28 cellular contexts compared by ENCODE assay signal in the genomic region with DNA sequence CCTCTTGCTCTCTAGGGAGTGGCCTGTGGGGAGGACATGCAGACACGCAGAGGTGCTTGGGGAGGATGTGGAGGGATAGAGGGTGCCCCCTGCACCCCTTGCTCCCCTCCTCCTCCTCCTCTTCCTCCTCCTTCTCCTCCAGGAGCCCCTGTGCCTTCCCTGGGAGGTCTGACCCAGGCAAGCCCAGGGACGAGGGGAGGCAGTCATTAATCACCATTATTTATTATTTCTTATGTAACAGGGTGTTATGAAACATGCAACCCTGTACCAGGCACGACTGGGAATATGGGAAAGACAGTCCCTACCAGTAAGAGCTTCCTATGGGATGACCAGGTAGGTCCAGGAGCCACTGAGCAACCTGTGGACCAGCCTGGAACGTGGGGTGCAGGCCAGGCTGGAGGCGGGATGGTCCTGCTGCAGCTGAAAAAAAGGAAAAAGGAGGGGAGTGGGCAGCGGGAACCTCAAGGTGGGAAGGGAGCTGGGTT. TPM values are rescaled to one million over a fixed set of nuclear protein-coding genes. Genes with fewer than 3 reads are reported as not detected.
DNase-seq lines count a peak whose midpoint lies in the region; ATAC-seq and TF ChIP-seq lines count a peak whose summit lies in the region.
"Had no signal": no experiment of that assay in that cellular context is flagged by ENCODE, and none has a peak within 500 bp of the region (broad histone marks: within the 10 kb centered on the region; RNA-seq: fewer than 3 reads in every experiment).

No MANE protein-coding gene starts in this region.

- DNase-seq in NCI-H226 (peak; percentile 50), hepatocyte (ENCODE audit: low spot score) (no peak), omental fat pad (ENCODE audit: low spot score) (no peak), MM.1S (no peak), lower leg skin (ENCODE audit: low spot score in 2 of 2) (no peak), NOMO-1 (lab: John Stamatoyannopoulos, UW; ENCODE audit: unreplicated experiment in 2 of 2) (no peak)
- DNase-seq: activated CD4-positive, alpha-beta T cell treated with anti-CD3 and anti-CD28 coated beads for 4 hours; activated effector memory CD4-positive, alpha-beta T cell treated with Interleukin-2 at 50 U/mL for 16 hours; activated naive CD8-positive, alpha-beta T cell treated with anti-CD3 and anti-CD28 coated beads, Interleukin-2, amount 10 ng/mL, durations not matched to agents 7 days and 5 days; AML-193; CD4-positive, alpha-beta T cell; cortex of kidney; DND-41; effector memory CD4-positive, alpha-beta T cell; GF-D8; Kasumi-1; left lung; MV-4-11; NCI-H1436 treated with DMSO at 0.1 percent for 48 hours; NCI-H345; occipital lobe; substantia nigra; WERI-Rb-1 had no signal

- H3K9me3 ChIP-seq in BLaER1 (no peaks in the 10 kb centered on the region), hepatocyte (ENCODE audit: low read depth) (no peaks in the 10 kb centered on the region), MM.1S (replicated peaks; ENCODE audit: insufficient read depth, low read length) (no peaks in the 10 kb centered on the region)
- H3K9me3 ChIP-seq: left lung had no signal

- H3K9ac ChIP-seq in BLaER1: peak overlapping the region; percentile 38; the same call in 1 of the 2 replicates
- no peak overlapping the region for H3K9ac ChIP-seq in MM.1S (ENCODE audit: low read length)
- H3K9ac ChIP-seq: GM23248 had no signal

- H3K9me2 ChIP-seq in hepatocyte (replicated peaks; ENCODE audit: insufficient read depth) (no peaks in the 10 kb centered on the region), MM.1S (replicated peaks; ENCODE audit: insufficient read depth, low read length) (no peaks in the 10 kb centered on the region)

- H4K20me1 ChIP-seq in BLaER1 (no peaks in the 10 kb centered on the region), hepatocyte (ENCODE audit: insufficient read depth, poor library complexity, severe bottlenecking) (no peaks in the 10 kb centered on the region), MM.1S (ENCODE audit: insufficient read depth, low read length) (no peaks in the 10 kb centered on the region)

- TF ChIP-seq CTCF in hepatocyte (IDR thresholded peaks at IDR 0.05; ENCODE audit: poor library complexity): no peak
- no peak for TF ChIP-seq CTCF in omental fat pad (IDR thresholded peaks at IDR 0.05)
- no peak for TF ChIP-seq CTCF in MM.1S (IDR thresholded peaks at IDR 0.05; ENCODE audit: low read length)
- TF ChIP-seq CTCF in lower leg skin (IDR thresholded peaks at IDR 0.05): no peak

- no peaks in the 10 kb centered on the region for H3F3A ChIP-seq in MM.1S (ENCODE audit: insufficient read depth, low read length)

- 48% methylated on average over 6 of the region's 6 CpGs for WGBS in hepatocyte (ENCODE audit: low lambda C conversion rate, missing lambda C conversion rate)
- 56 to 62% methylated on average over 6 of the region's 6 CpGs for WGBS in lower leg skin, 2 donors

- TF ChIP-seq POLR2A in lower leg skin (IDR thresholded peaks at IDR 0.05): no peak

- intact Hi-C loops in lower leg skin (cut with DNase I; ENCODE audit: low total_unique reads): no loop called here

- H3K36me3 ChIP-seq in BLaER1 (no peaks in the 10 kb centered on the region), hepatocyte (replicated peaks; ENCODE audit: insufficient read depth, low read depth) (no peaks in the 10 kb centered on the region), MM.1S (replicated peaks; ENCODE audit: insufficient read depth, low read length) (no peaks in the 10 kb centered on the region)
- H3K36me3 ChIP-seq: left lung, WERI-Rb-1 had no signal

- H3K4me1 ChIP-seq in BLaER1 (peaks cover 33% of the 10 kb centered on the region), hepatocyte (ENCODE audit: insufficient read depth) (peaks cover 54% of the 10 kb centered on the region), MM.1S (ENCODE audit: low read length) (no peaks in the 10 kb centered on the region)

- H3K4me2 ChIP-seq in BLaER1 (peak overlapping the region; percentile 22; the same call in 1 of the 2 replicates), hepatocyte (no peak overlapping the region), MM.1S (ENCODE audit: low read depth, low read length) (no peak overlapping the region)

- H3K79me2 ChIP-seq in hepatocyte (no peaks in the 10 kb centered on the region), MM.1S (ENCODE audit: low read length) (no peaks in the 10 kb centered on the region)

- H3K27ac ChIP-seq in BLaER1: no peak overlapping the region
- peak overlapping the region; percentile 77 for H3K27ac ChIP-seq in hepatocyte
- H3K27ac ChIP-seq in MM.1S (ENCODE audit: low read length): no peak overlapping the region
- H3K27ac ChIP-seq: GM23248, HL-60, left lung, WERI-Rb-1 had no signal

- no peak overlapping the region for H3K4me3 ChIP-seq in BLaER1
- no peak overlapping the region for H3K4me3 ChIP-seq in hepatocyte
- H3K4me3 ChIP-seq in MM.1S (ENCODE audit: low read length): no peak overlapping the region
- no peak overlapping the region for H3K4me3 ChIP-seq in lower leg skin (ENCODE audit: low read depth, poor library complexity, severe bottlenecking)
- H3K4me3 ChIP-seq: GM23248, left lung had no signal

- H3K27me3 ChIP-seq in BLaER1 (no peaks in the 10 kb centered on the region), hepatocyte (no peaks in the 10 kb centered on the region), MM.1S (replicated peaks; ENCODE audit: insufficient read depth, low read length) (no peaks in the 10 kb centered on the region)
- H3K27me3 ChIP-seq: left lung had no signal

- H2AFZ ChIP-seq in hepatocyte: no peak overlapping the region
- H2AFZ ChIP-seq in MM.1S (ENCODE audit: low read length): no peak overlapping the region
- H2AFZ ChIP-seq: GM23248 had no signal

- ATAC-seq in omental fat pad (ENCODE audit: low FRiP score) (peak; percentile 54), HG02970 (IDR thresholded peaks at IDR 0.05; ENCODE audit: low FRiP score, unreplicated experiment) (no peak)
- ATAC-seq: left lung; stimulated activated memory B cell treated with anti-CD40 and anti-IgM and Interleukin-4, amounts not matched to agents 10 μg/mL and 1 μg/mL and 100 μg/mL, for 72 hours had no signal

RNA-seq across cellular contexts. Expression of gene PGF, which starts 22.5 kb away (rescaled TPM):
- total RNA-seq in hepatocyte (25.0 and 25.2 TPM in 2 replicates), omental fat pad (10 to 100 TPM in 1 of 4 donors, 1 to 10 TPM in 3; 3.2 to 28.4 (median 7.1) TPM), lower leg skin (10 to 100 TPM in 3 of 4 donors, 1 to 10 TPM in 1; 9.8 to 22.3 (median 14.0) TPM)
- polyA plus RNA-seq in hepatocyte: 31.0 and 33.0 TPM in 2 replicates

RNA-seq across cellular contexts. Expression of gene EIF2B2, which starts 24.8 kb away (rescaled TPM):
- total RNA-seq in hepatocyte: 35.7 and 45.2 TPM in 2 replicates
- polyA plus RNA-seq in hepatocyte: 75.6 and 93.2 TPM in 2 replicates
- 10 to 100 TPM; 23.6 to 42.0 (median 35.2) TPM for total RNA-seq in omental fat pad
- 10 to 100 TPM; 37.0 to 45.6 (median 37.9) TPM for total RNA-seq in lower leg skin

RNA-seq across cellular contexts. Expression of gene RPS6KL1, which starts 54.9 kb away (rescaled TPM):
- total RNA-seq in hepatocyte (0.57 and 1.2 TPM in 2 replicates), omental fat pad (1 to 10 TPM; 1.3 to 5.2 (median 1.5) TPM), lower leg skin (1 to 10 TPM in 2 of 4 donors, under 1 TPM in 2; 0.38 to 3.7 (median 2.1) TPM)
- 0.18 and 1.5 TPM in 2 replicates for polyA plus RNA-seq in hepatocyte
